In genomic region chr17:67824735-67825626, GRCh38 we compare ENCODE assay signal across 8 cellular contexts. TPM values are rescaled to one million over a fixed set of nuclear protein-coding genes. Genes with fewer than 3 reads are reported as not detected.
A peak's percentile ranks its signal among the peaks of the same experiment; 100 is the strongest.
DNase-seq lines count a peak whose midpoint lies in the region; ATAC-seq, FAIRE-seq and TF ChIP-seq lines count a peak whose summit lies in the region.

TSS of gene BPTF (plus strand) at chr17:67825503. CDS start at chr17:67825725, 222 bp downstream.

- H3K27ac ChIP-seq in adrenal gland (peak within 1 kb of the TSS in 4 of 5 donors; percentile 70 to 100 (median 93)), prostate gland (peak within 1 kb of the TSS; percentile 96 to 97), urinary bladder (ENCODE audit: low read depth) (peak within 1 kb of the TSS; percentile 88)

- POLR2A ChIA-PET in T-cell (lab: Charles Lee): interaction anchor here (0.6 to 1.8 kb wide), 3 partner anchors 28 to 384 kb away, joined by 3 to 6 read pairs (median 4); partner anchors contain the start of gene NOL11 (in 1 of the 2)

- peaks cover 31 to 38% (median 37%) of the 10 kb centered on the region in 3 donors for H3K4me1 Mint-ChIP-seq in T-cell

- H3K36me3 ChIP-seq in adrenal gland (replicated peaks in 1 of 2) (no peaks in the 10 kb centered on the region), prostate gland (no peaks in the 10 kb centered on the region), urinary bladder (ENCODE audit: insufficient read depth) (no peaks in the 10 kb centered on the region)

- H3K9me3 ChIP-seq in adrenal gland (replicated peaks in 1 of 3) (no peaks in the 10 kb centered on the region), prostate gland (no peaks in the 10 kb centered on the region)

- peak; percentile 67 for DNase-seq in GM12891 (ENCODE audit: insufficient read length, low spot score)
- peak; percentile 59 for DNase-seq in NCI-H1417 treated with DMSO at 0.1 percent for 48 hours (lab: John Stamatoyannopoulos, UW)
- DNase-seq in T-cell: peak; percentile 81 to 94 (median 88)
- DNase-seq in adrenal gland: peak; percentile 90 to 94 (median 91)
- peak; percentile 94 for DNase-seq in left cardiac atrium
- DNase-seq in prostate gland (ENCODE audit: low spot score): peak; percentile 87

- TF ChIP-seq POLR2A in GM12891 (IDR thresholded peaks at IDR 0.05; ENCODE audit: low read depth, low read length): peak; percentile 63
- TF ChIP-seq POLR2A in adrenal gland (IDR thresholded peaks at IDR 0.05): peak in 1 of 2 donors; percentile 73
- TF ChIP-seq POLR2A in prostate gland (IDR thresholded peaks at IDR 0.05): peak; percentile 77

- CTCF ChIA-PET in T-cell (lab: Charles Lee): interaction anchor here in 1 of 2 donors (1.5 kb wide), 1 partner anchor 108 kb away, joined by 5 read pairs; the partner anchor contains the start of gene NOL11

- WGBS in adrenal gland, 4 donors: 0 to 2% (median 1%) methylated on average over 11 to 88 of the region's 88 CpGs
- under 1% methylated on average over 87 of the region's 88 CpGs for WGBS in prostate gland
- WGBS in urinary bladder: under 1% methylated on average over 88 of the region's 88 CpGs

- peak within 1 kb of the TSS; percentile 95 to 98 for H3K27ac Mint-ChIP-seq in T-cell

- peak; percentile 27 to 99 (median 74) for TF ChIP-seq CTCF in adrenal gland (IDR thresholded peaks at IDR 0.05)
- TF ChIP-seq CTCF in prostate gland (IDR thresholded peaks at IDR 0.05): peak; percentile 91 to 99 (median 96)

- H3K4me1 ChIP-seq in adrenal gland (replicated peaks in 1 of 2) (peaks cover 18 to 38% of the 10 kb centered on the region in 2 donors), prostate gland (replicated peaks) (no peaks in the 10 kb centered on the region), urinary bladder (ENCODE audit: insufficient read depth) (no peaks in the 10 kb centered on the region)

- H3K4me3 ChIP-seq in adrenal gland (peak within 1 kb of the TSS; percentile 11 to 93 (median 66)), prostate gland (peak within 1 kb of the TSS; percentile 81 to 86), urinary bladder (ENCODE audit: low read depth, low read length) (peak within 1 kb of the TSS; percentile 93)

- H3K27me3 ChIP-seq in adrenal gland (no peaks in the 10 kb centered on the region), prostate gland (replicated peaks; ENCODE audit: insufficient read depth) (no peaks in the 10 kb centered on the region)

- ATAC-seq in HG02798 (IDR thresholded peaks at IDR 0.05; ENCODE audit: poor library complexity, unreplicated experiment): peak; percentile 89
- peak; percentile 82 to 85 (median 84) for ATAC-seq in T-cell (replicated peaks in 1 of 4)
- ATAC-seq in left cardiac atrium: peak; percentile 97 to 98

- peaks cover 3% of the 10 kb centered on the region for H3K36me3 Mint-ChIP-seq in T-cell

- intact Hi-C loops in adrenal gland (cut with DNase I): no loop called here
- intact Hi-C loops in left cardiac atrium (cut with DNase I): no loop called here
- intact Hi-C loops in prostate gland (cut with DNase I): loop anchor here (5.0 to 10.0 kb wide), 2 partner anchors 108 to 450 kb away; partner anchors contain the start of genes NOL11 and PITPNC1

- peak; percentile 98 for FAIRE-seq in GM12891 (lab: Jason Lieb, UNC)

- H3K27me3 Mint-ChIP-seq in T-cell: no peaks in the 10 kb centered on the region

- H3K4me3 Mint-ChIP-seq in T-cell: peak within 1 kb of the TSS; percentile 91 to 98 (median 94)

- H3K9me3 Mint-ChIP-seq in T-cell: no peaks in the 10 kb centered on the region

TF ChIP-seq in GM12891, 5 proteins besides CTCF, POLR2A, EP300 and RAD21:
- TF ChIP-seq POLR2AphosphoS5 (IDR thresholded peaks at IDR 0.05; ENCODE audit: low read depth, low read length) (peak; percentile 84), TAF1 (IDR thresholded peaks at IDR 0.05; ENCODE audit: low read depth, low read length) (peak; percentile 87; the same call in 1 of the 2 replicates), PAX5 (IDR thresholded peaks at IDR 0.05; ENCODE audit: insufficient read depth, low read length, severe bottlenecking) (no peak), SPI1 (IDR thresholded peaks at IDR 0.05; ENCODE audit: low read depth, low read length) (no peak), POU2F2 (IDR thresholded peaks at IDR 0.05; ENCODE audit: low read depth, low read length) (peak; percentile 68)

RNA-seq across cellular contexts. Expression of gene BPTF, which starts in this region (rescaled TPM):
- polyA plus RNA-seq in GM12891 (2012; ENCODE audit: low read depth, missing spikeins): 28.0 TPM
- 100 to 1,000 TPM; 155 to 173 (median 168) TPM for total RNA-seq in T-cell
- 10 to 100 TPM; 50.2 to 91.6 (median 68.4) TPM for total RNA-seq in adrenal gland
- 10 to 100 TPM; 17.3 to 43.4 (median 27.5) TPM for polyA plus RNA-seq in adrenal gland
- 10 to 100 TPM; 84.8 to 85.2 TPM for total RNA-seq in left cardiac atrium
- 100 to 1,000 TPM in 1 of 2 donors, 10 to 100 TPM in 1; 70.5 to 138 TPM for total RNA-seq in prostate gland
- 187 TPM for total RNA-seq in urinary bladder
- 22.5 TPM for polyA plus RNA-seq in urinary bladder

Comparison
In these comparisons a context has a peak if more than half of its experiments do, and no peak if none do; other contexts are left out.
1. Peak in every context shown above with its lines: DNase-seq, ATAC-seq, H3K4me3 ChIP-seq and H3K27ac ChIP-seq.